ENCODE assay signal across 27 cellular contexts in the genomic region with DNA sequence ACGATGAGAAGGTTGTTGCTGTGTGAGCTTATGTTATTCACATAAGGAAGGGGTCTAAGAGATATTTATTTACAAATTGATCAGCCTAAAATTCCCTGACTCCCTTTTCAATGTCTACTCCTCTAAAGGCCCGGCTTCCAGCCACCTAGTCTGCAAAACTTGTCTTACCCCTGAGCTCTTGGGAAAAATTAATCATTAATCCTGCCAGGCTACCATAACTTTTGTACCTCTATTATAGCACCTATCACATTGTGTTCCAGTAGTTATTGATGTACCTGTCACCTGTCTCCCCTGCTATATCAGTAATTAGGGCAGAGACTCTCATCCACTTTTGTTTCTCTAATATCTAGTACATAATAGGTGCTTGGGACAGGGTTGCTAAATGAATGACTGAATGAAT.
"Had no signal": no experiment of that assay in that cellular context is flagged by ENCODE, and none has a peak within 500 bp of the region (broad histone marks: within the 10 kb centered on the region; RNA-seq: fewer than 3 reads in every experiment).

No MANE protein-coding gene starts in this region.

- DNase-seq: hippocampal formation; left cardiac atrium; left lung; lower lobe of right lung; mesendoderm; naive B cell; natural killer cell; nucleus accumbens; psoas muscle; right lobe of liver; stimulated activated CD4-positive, alpha-beta T cell treated with anti-CD3 and anti-CD28 coated beads, Interleukin-12 subunit alpha, Interleukin-12 subunit beta, amount 100 ng/mL, for 4 hours; stimulated activated CD4-positive, alpha-beta T cell treated with anti-CD3 and anti-CD28 coated beads, Interleukin-15, amount 100 ng/mL, for 24 hours; stimulated activated CD4-positive, alpha-beta T cell treated with anti-CD3 and anti-CD28 coated beads, Interleukin-2, amount 100 ng/mL, for 24 hours; stimulated activated CD4-positive, alpha-beta T cell treated with anti-CD3 and anti-CD28 coated beads, Interleukin-4, amount 100 ng/mL, for 1 hour; stimulated activated naive B cell treated with anti-CD40 and anti-IgM and Interleukin-4, amounts not matched to agents 10 μg/mL and 1 μg/mL and 100 μg/mL, for 72 hours; stimulated activated naive CD8-positive, alpha-beta T cell treated with anti-CD3 and anti-CD28 coated beads, Interleukin-15, Interleukin-2, amounts not matched to agents 100 U/mL and 50 U/mL, for 24 hours; stomach; testis; thyroid gland; transverse colon; upper lobe of left lung had no signal

- H3K27me3 Mint-ChIP-seq: naive B cell; stimulated activated naive B cell treated with anti-CD40 and anti-IgM and Interleukin-4, amounts not matched to agents 10 μg/mL and 1 μg/mL and 100 μg/mL, for 72 hours had no signal

- FAIRE-seq: keratinocyte had no signal

- H3K4me1 ChIP-seq: left lung, lower lobe of right lung, parathyroid adenoma, psoas muscle, testis, transverse colon, upper lobe of left lung, vagina had no signal

- H3K27ac ChIP-seq: left lung, lower lobe of right lung, parathyroid adenoma, psoas muscle, right atrium auricular region, right lobe of liver, testis, thyroid gland, transverse colon, upper lobe of left lung, vagina had no signal

- H3K9me3 Mint-ChIP-seq: mesothelial cell of epicardium; naive B cell; natural killer cell; stimulated activated naive B cell treated with anti-CD40 and anti-IgM and Interleukin-4, amounts not matched to agents 10 μg/mL and 1 μg/mL and 100 μg/mL, for 72 hours had no signal

- H3K27me3 ChIP-seq: left lung, right atrium auricular region, right lobe of liver, stomach, testis, thyroid gland, transverse colon, upper lobe of left lung, vagina had no signal

- H3K4me3 Mint-ChIP-seq: mesothelial cell of epicardium; naive B cell; natural killer cell; neural crest cell; stimulated activated naive B cell treated with anti-CD40 and anti-IgM and Interleukin-4, amounts not matched to agents 10 μg/mL and 1 μg/mL and 100 μg/mL, for 72 hours had no signal

- H3K9me3 ChIP-seq: left lung, lower lobe of right lung, psoas muscle, right atrium auricular region, right lobe of liver, stomach, testis, thyroid gland, transverse colon, upper lobe of left lung, vagina had no signal

- H3K4me3 ChIP-seq: left lung, lower lobe of right lung, psoas muscle, right atrium auricular region, right lobe of liver, stomach, testis, thyroid gland, transverse colon, upper lobe of left lung, vagina had no signal

- H3K36me3 ChIP-seq: left lung, lower lobe of right lung, right atrium auricular region, right lobe of liver, stomach, thyroid gland, transverse colon, upper lobe of left lung, vagina had no signal

- H3K36me3 Mint-ChIP-seq: mesothelial cell of epicardium; naive B cell; natural killer cell; stimulated activated naive B cell treated with anti-CD40 and anti-IgM and Interleukin-4, amounts not matched to agents 10 μg/mL and 1 μg/mL and 100 μg/mL, for 72 hours had no signal

- ATAC-seq: left cardiac atrium; lower lobe of right lung; natural killer cell; psoas muscle; stimulated activated naive B cell treated with anti-CD40 and anti-IgM and Interleukin-4, amounts not matched to agents 10 μg/mL and 1 μg/mL and 100 μg/mL, for 72 hours; stimulated activated naive CD8-positive, alpha-beta T cell treated with anti-CD3 and anti-CD28 coated beads, Interleukin-15, Interleukin-2, amounts not matched to agents 100 U/mL and 50 U/mL, for 24 hours had no signal

- H3K27ac Mint-ChIP-seq: mesothelial cell of epicardium; naive B cell; natural killer cell; stimulated activated naive B cell treated with anti-CD40 and anti-IgM and Interleukin-4, amounts not matched to agents 10 μg/mL and 1 μg/mL and 100 μg/mL, for 72 hours had no signal

- H3K4me1 Mint-ChIP-seq: naive B cell; natural killer cell; neural crest cell; stimulated activated naive B cell treated with anti-CD40 and anti-IgM and Interleukin-4, amounts not matched to agents 10 μg/mL and 1 μg/mL and 100 μg/mL, for 72 hours had no signal
